ENCODE assay signal across 8 cellular contexts in genomic region chr14:105474478-105475268, GRCh38. TPM values are rescaled to one million over a fixed set of nuclear protein-coding genes. Genes with fewer than 3 reads are reported as not detected.
DNase-seq lines count a peak whose midpoint lies in the region; ATAC-seq and TF ChIP-seq lines count a peak whose summit lies in the region.

TSS of gene CRIP2 (plus strand) at chr14:105474821. CDS start at chr14:105474863, 42 bp downstream.

- H3K4me1 ChIP-seq in HEK293 (ENCODE audit: control insufficient read depth, insufficient read depth, low read length) (peaks cover 16% of the 10 kb centered on the region), right lobe of liver (peaks cover 0 to 39% (median 17%) of the 10 kb centered on the region in 4 donors), subcutaneous abdominal adipose tissue (ENCODE audit: control insufficient read depth in 5 of 5, insufficient read depth in 5 of 5, low read length in 5 of 5) (peaks cover 5 to 53% (median 49%) of the 10 kb centered on the region in 5 donors)

- intact Hi-C loops in CD14-positive monocyte (cut with micrococcal nuclease) (loop anchor here (2.0 to 5.0 kb wide), 2 partner anchors 14 to 87 kb away; no protein-coding TSS in a partner anchor), dorsolateral prefrontal cortex (cut with DNase I) (loop anchor here in 1 of 2 donors (5.0 kb wide), 1 partner anchor 57 kb away; the partner anchor contains the start of gene MTA1), right lobe of liver (cut with DNase I) (no loop called here)

- peaks cover 40 to 64% (median 48%) of the 10 kb centered on the region in 3 donors for H3K27me3 Mint-ChIP-seq in CD14-positive monocyte (ENCODE audit: low read depth in 3 of 3)

- H3K9me3 ChIP-seq in HEK293 (ENCODE audit: control insufficient read depth, insufficient read depth, low read depth, low read length) = no peaks in the 10 kb centered on the region
- no peaks in the 10 kb centered on the region for H3K9me3 ChIP-seq in SK-N-MC (ENCODE audit: low read depth, low read length)
- no peaks in the 10 kb centered on the region for H3K9me3 ChIP-seq in right lobe of liver
- no peaks in the 10 kb centered on the region for H3K9me3 ChIP-seq in subcutaneous abdominal adipose tissue (ENCODE audit: control insufficient read depth in 5 of 5, low read length in 5 of 5)

- CTCF ChIA-PET in HEK293 (lab: Yijun Ruan, JAX) = no interaction called here

- WGBS in right lobe of liver (ENCODE audit: insufficient coverage, low coverage, low lambda C conversion rate, missing lambda C conversion rate) = no CpG with 5 or more reads among the region's 118 CpGs

- H3K4me3 Mint-ChIP-seq in CD14-positive monocyte = peak within 1 kb of the TSS; percentile 66 to 81

- peaks cover 4 to 10% of the 10 kb centered on the region in 2 donors for H3K36me3 Mint-ChIP-seq in CD14-positive monocyte

- peaks cover 5 to 21% (median 9%) of the 10 kb centered on the region in 7 donors for H3K9me3 Mint-ChIP-seq in CD14-positive monocyte

- DNase-seq in CD14-positive monocyte (ENCODE audit: low spot score) = no peak
- no peak for DNase-seq in SK-N-MC (ENCODE audit: low read depth, low spot score)
- no peak for DNase-seq in dorsolateral prefrontal cortex
- peak in 1 of 3 donors; percentile 64 for DNase-seq in right lobe of liver

- peak; percentile 41 for TF ChIP-seq POLR2A in right lobe of liver (IDR thresholded peaks at IDR 0.05)

- peak within 1 kb of the TSS; percentile 91 for H3K9ac ChIP-seq in SK-N-MC (ENCODE audit: insufficient read length)
- H3K9ac ChIP-seq in subcutaneous abdominal adipose tissue (ENCODE audit: low read length in 5 of 5) = peak within 1 kb of the TSS in 4 of 5 donors; percentile 16 to 86 (median 76)

- ATAC-seq in right lobe of liver (peak in 3 of 4 donors; percentile 3 to 14 (median 7)), GM21528 (IDR thresholded peaks at IDR 0.05; ENCODE audit: low FRiP score, unreplicated experiment) (no peak), HG02610 (IDR thresholded peaks at IDR 0.05; ENCODE audit: unreplicated experiment) (no peak)

- H3K27ac ChIP-seq in HEK293 (ENCODE audit: extremely low read depth, low read depth, low read length) (no peak within 1 kb of the TSS; the same call in 1 of the 2 replicates), SK-N-MC (peak within 1 kb of the TSS; percentile 92), dorsolateral prefrontal cortex (peak within 1 kb of the TSS in 57 of 59 donors; percentile 38 to 94 (median 87)), right lobe of liver (peak within 1 kb of the TSS; percentile 68 to 86 (median 85)), subcutaneous abdominal adipose tissue (ENCODE audit: low read depth, low read length) (peak within 1 kb of the TSS; percentile 77)

- peaks cover 0 to 2% of the 10 kb centered on the region in 2 experiments; a peak in 1 of 3 replicates for H3K36me3 ChIP-seq in HEK293 (ENCODE audit: control insufficient read depth in 2 of 2, insufficient read depth in 1 of 2, low read length in 2 of 2)
- H3K36me3 ChIP-seq in SK-N-MC (ENCODE audit: insufficient read depth, low read length) = peaks cover 11% of the 10 kb centered on the region
- H3K36me3 ChIP-seq in right lobe of liver = peaks cover 0 to 5% (median 0%) of the 10 kb centered on the region in 4 donors
- peaks cover 0 to 10% (median 5%) of the 10 kb centered on the region in 5 donors for H3K36me3 ChIP-seq in subcutaneous abdominal adipose tissue (ENCODE audit: control insufficient read depth in 5 of 5, insufficient read depth in 5 of 5, low read length in 5 of 5)

- peak within 1 kb of the TSS; percentile 47 for H3K4me3 ChIP-seq in HEK293 (ENCODE audit: low read depth, low read length)
- H3K4me3 ChIP-seq in SK-N-MC = peak within 1 kb of the TSS; percentile 96
- peak within 1 kb of the TSS; percentile 51 to 90 (median 73) for H3K4me3 ChIP-seq in dorsolateral prefrontal cortex
- H3K4me3 ChIP-seq in right lobe of liver = peak within 1 kb of the TSS; percentile 58 to 82 (median 63)
- H3K4me3 ChIP-seq in subcutaneous abdominal adipose tissue (ENCODE audit: low read depth in 1 of 5, low read length in 5 of 5) = peak within 1 kb of the TSS; percentile 22 to 86 (median 72)

- H3K27ac Mint-ChIP-seq in CD14-positive monocyte = peak within 1 kb of the TSS in 1 of 7 donors; percentile 13

- no peak for TF ChIP-seq CTCF in CD14-positive monocyte (IDR thresholded peaks at IDR 0.05)
- no peak for TF ChIP-seq CTCF in HEK293 (tag by site-specific recombination; IDR thresholded peaks at IDR 0.05)
- TF ChIP-seq CTCF in dorsolateral prefrontal cortex (IDR thresholded peaks at IDR 0.05 in 54 of 56, conservative IDR thresholded peaks at IDR 0.05 in 2 of 56; ENCODE audit: low read depth in 1 of 56, partially characterized antibody in 56 of 56) = no peak
- no peak for TF ChIP-seq CTCF in right lobe of liver (IDR thresholded peaks at IDR 0.05)

- peaks cover 16% of the 10 kb centered on the region for H3K4me1 Mint-ChIP-seq in CD14-positive monocyte

- H3K27me3 ChIP-seq in dorsolateral prefrontal cortex = no peaks in the 10 kb centered on the region
- no peaks in the 10 kb centered on the region for H3K27me3 ChIP-seq in right lobe of liver
- H3K27me3 ChIP-seq in subcutaneous abdominal adipose tissue (ENCODE audit: control insufficient read depth in 5 of 5, insufficient read depth in 4 of 5, low read length in 5 of 5) = peaks cover 0 to 7% (median 2%) of the 10 kb centered on the region in 5 donors

- POLR2A ChIA-PET in HEK293 (lab: Yijun Ruan, JAX) = interaction anchor here (1.5 kb wide), 1 partner anchor 63 kb away, joined by 3 read pairs; no protein-coding TSS in a partner anchor

TF ChIP-seq in HEK293, 187 proteins besides CTCF, POLR2A, EP300 and RAD21 (continues in another document):
- TF ChIP-seq ZNF677 (tag by site-specific recombination; IDR thresholded peaks at IDR 0.05) (peak; percentile 38; the same call in 1 of the 2 replicates), ZSCAN18 (tag by site-specific recombination; IDR thresholded peaks at IDR 0.05) (no peak), GLI4 (tag by site-specific recombination; IDR thresholded peaks at IDR 0.05) (no peak), GLIS2 (tag by site-specific recombination; IDR thresholded peaks at IDR 0.05) (no peak), ZSCAN30 (tag by site-specific recombination; IDR thresholded peaks at IDR 0.05) (0 out of 2 replicates have a peak, but pooled peaks have one; percentile 21), PATZ1 (tag by site-specific recombination; IDR thresholded peaks at IDR 0.05) (no peak), ZNF701 (tag by site-specific recombination; IDR thresholded peaks at IDR 0.05) (no peak), ZBTB20 (tag by site-specific recombination; IDR thresholded peaks at IDR 0.05) (peak; percentile 88), ZNF670 (tag by site-specific recombination; IDR thresholded peaks at IDR 0.05; ENCODE audit: low read depth) (no peak), ZNF24 (tag by site-specific recombination; IDR thresholded peaks at IDR 0.05) (no peak), ZNF449 (tag by site-specific recombination; IDR thresholded peaks at IDR 0.05) (no peak; the same call in 1 of the 2 replicates), ZBTB26 (tag by site-specific recombination; optimal IDR thresholded peaks at IDR 0.05) (peak; percentile 17)

RNA-seq across cellular contexts. Expression of gene CRIP2, which starts in this region (rescaled TPM):
- polyA plus RNA-seq in CD14-positive monocyte = 1 to 10 TPM; 2.1 to 3.3 TPM
- total RNA-seq in dorsolateral prefrontal cortex (100 to 1,000 TPM in 116 of 120 experiments, 10 to 100 TPM in 4; 67.0 to 225 (median 142) TPM), right lobe of liver (10 to 100 TPM; 11.2 to 50.0 (median 27.5) TPM)

Comparison
In these comparisons a context has a peak if more than half of its experiments do, and no peak if none do; other contexts are left out.
1. ATAC-seq: peak in right lobe of liver (3 of 4); none in GM21528 (single experiment) and HG02610 (single experiment).
2. intact Hi-C loops: an anchor here in CD14-positive monocyte (2.0 to 5.0 kb wide); none called in right lobe of liver.
3. Peak in every context shown above with its lines, with median percentiles within 50 percentile points of each other: H3K4me3 ChIP-seq.